ENCODE assay signal across 8 cellular contexts in the genomic region with DNA sequence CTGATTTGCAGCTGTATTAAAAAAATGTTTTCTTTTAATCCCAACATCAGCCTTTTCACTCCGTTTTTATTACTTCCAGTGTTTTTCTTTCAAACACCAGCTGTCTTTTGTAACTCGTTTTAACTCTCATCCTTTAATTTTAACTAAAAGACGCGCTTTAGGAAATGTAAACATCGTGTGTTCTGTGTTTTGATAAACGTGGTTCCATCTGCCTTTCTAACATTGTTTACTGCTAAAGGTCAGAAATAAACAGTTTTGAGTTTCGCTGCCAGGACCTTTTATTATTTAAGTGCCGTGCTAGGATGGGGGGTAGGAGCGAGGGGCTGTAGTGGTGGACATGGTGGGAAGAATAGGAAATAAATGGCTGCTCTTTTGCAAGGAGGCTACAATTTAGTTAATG. TPM values are rescaled to one million over a fixed set of nuclear protein-coding genes. Genes with fewer than 3 reads are reported as not detected.
A peak's percentile ranks its signal among the peaks of the same experiment; 100 is the strongest.
DNase-seq lines count a peak whose midpoint lies in the region; ATAC-seq and TF ChIP-seq lines count a peak whose summit lies in the region.

No MANE protein-coding gene starts in this region.

- peak overlapping the region; percentile 99; the same call in 1 of the 2 replicates for H3K27ac ChIP-seq in C4-2B
- H3K27ac ChIP-seq in dorsolateral prefrontal cortex, result peak overlapping the region in 49 of 59 donors; percentile 90 to 100 (median 98)

- no peaks in the 10 kb centered on the region for H3K27me3 Mint-ChIP-seq in nephron progenitor cell (ENCODE audit: low read depth, poor library complexity)

- H3K27me3 ChIP-seq in dorsolateral prefrontal cortex, result no peaks in the 10 kb centered on the region

- intact Hi-C loops in dorsolateral prefrontal cortex (cut with DNase I), result loop anchor here (5.0 to 10.0 kb wide), 5 partner anchors 81 to 1393 kb away; partner anchors contain the start of genes UBE2K (in 2 of the 2), KLF3 (in 1 of the 2), PDS5A (in 1 of the 2) and UGDH (in 1 of the 2)

- peaks cover 42% of the 10 kb centered on the region for H3K4me1 Mint-ChIP-seq in nephron progenitor cell

- H3K36me3 Mint-ChIP-seq in nephron progenitor cell (ENCODE audit: low read depth), result peaks cover 27% of the 10 kb centered on the region

- no peak for TF ChIP-seq POLR2A in NB4 (IDR thresholded peaks at IDR 0.05; ENCODE audit: extremely low read depth, insufficient read length)

- H3K9me3 Mint-ChIP-seq in nephron progenitor cell, result peaks cover 4% of the 10 kb centered on the region

- TF ChIP-seq CTCF in C4-2B (conservative IDR thresholded peaks at IDR 0.05) (no peak), NB4 (IDR thresholded peaks at IDR 0.05; ENCODE audit: low read depth, low read length) (no peak), dorsolateral prefrontal cortex (IDR thresholded peaks at IDR 0.05 in 54 of 56, conservative IDR thresholded peaks at IDR 0.05 in 2 of 56; ENCODE audit: low read depth in 1 of 56, partially characterized antibody in 56 of 56) (peak in 1 of 56 donors; percentile 2), nephron progenitor cell (IDR thresholded peaks at IDR 0.05) (no peak)

- ATAC-seq in HG02885 (IDR thresholded peaks at IDR 0.05; ENCODE audit: poor library complexity, unreplicated experiment) (no peak), HG02763 (IDR thresholded peaks at IDR 0.05; ENCODE audit: unreplicated experiment) (no peak)

- H3K4me3 ChIP-seq in NB4 (ENCODE audit: low read depth, low read length) (peak overlapping the region; percentile 82), dorsolateral prefrontal cortex (peak overlapping the region; percentile 58 to 94 (median 84))

- peak overlapping the region; percentile 92 for H3K4me3 Mint-ChIP-seq in nephron progenitor cell

- H3K27ac Mint-ChIP-seq in nephron progenitor cell, result no peak overlapping the region

- DNase-seq in NB4 (ENCODE audit: low read depth) (peak; percentile 35), dorsolateral prefrontal cortex (no peak), nephron progenitor cell (no peak), mesenteric fat pad (ENCODE audit: low spot score) (no peak), cortex of kidney (lab: John Stamatoyannopoulos, UW) (no peak)

RNA-seq across cellular contexts. Expression of gene N4BP2, which starts 1.5 kb away (rescaled TPM):
- 10 to 100 TPM in 50 of 120 experiments, 1 to 10 TPM in 70; 3.7 to 18.5 (median 9.2) TPM for total RNA-seq in dorsolateral prefrontal cortex
- 6.4 TPM for total RNA-seq in mesenteric fat pad
